Comparison of ENCODE assay signal across 1 cellular context in the genomic region with DNA sequence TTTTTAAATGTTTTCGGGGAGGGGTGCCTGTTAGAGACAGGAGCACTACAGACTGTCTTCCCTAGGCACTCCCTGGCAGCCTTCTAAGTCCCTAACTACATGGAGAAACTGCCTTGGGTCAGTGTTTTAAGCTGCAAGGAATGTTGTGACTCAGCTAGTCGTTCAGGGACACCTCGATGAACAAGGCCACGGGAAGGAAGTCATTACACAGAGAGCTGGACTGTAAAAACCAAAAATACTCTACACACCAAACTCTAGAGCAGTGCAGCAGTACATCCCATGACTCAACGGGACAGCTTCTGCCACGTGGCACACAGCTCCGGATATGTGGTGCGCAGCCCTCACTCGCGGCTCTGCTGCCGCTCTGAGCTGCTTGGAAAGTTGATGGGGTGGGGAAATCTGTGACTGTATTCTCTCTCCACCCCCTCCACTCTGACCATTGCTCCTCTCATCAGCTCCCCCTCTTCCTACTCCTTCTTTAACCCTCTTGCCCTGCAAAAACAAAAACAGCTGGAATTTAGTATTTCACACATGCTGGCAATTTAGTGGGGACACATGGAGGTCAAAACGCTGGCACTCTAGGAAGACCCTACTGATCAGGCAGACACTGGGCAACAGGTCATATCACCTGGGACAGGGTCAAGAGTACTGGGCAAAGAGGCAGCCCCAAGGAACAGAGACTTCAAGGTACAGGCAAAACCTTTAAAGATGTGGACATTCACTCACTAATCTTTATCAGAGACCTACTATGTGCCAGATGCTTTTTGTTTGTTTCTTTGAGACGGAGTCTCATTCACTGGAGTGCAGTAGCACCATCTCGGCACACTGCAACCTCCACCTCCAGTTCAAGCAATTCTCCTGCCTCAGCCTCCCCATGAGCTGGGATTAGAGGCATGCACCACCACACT.
TF ChIP-seq lines count a peak whose summit lies in the region.

No MANE protein-coding gene starts in this region.

TF ChIP-seq in HepG2, 621 proteins besides CTCF, POLR2A, EP300 and RAD21 (continued from another document and continues in another):
- TF ChIP-seq LCORL (IDR thresholded peaks at IDR 0.05) (no peak), LCORL (CRISPR knock-in tag; IDR thresholded peaks at IDR 0.05) (no peak), ZNF446 (CRISPR knock-in tag; IDR thresholded peaks at IDR 0.05) (no peak), ZBTB46 (CRISPR knock-in tag; IDR thresholded peaks at IDR 0.05; ENCODE audit: borderline replicate concordance) (no peak), RCOR2 (CRISPR knock-in tag; IDR thresholded peaks at IDR 0.05) (peak; percentile 48; the same call in 1 of the 2 replicates), ZNF737 (CRISPR knock-in tag; IDR thresholded peaks at IDR 0.05; ENCODE audit: borderline replicate concordance) (no peak), ZNF232 (CRISPR knock-in tag; IDR thresholded peaks at IDR 0.05; ENCODE audit: borderline replicate concordance) (0 out of 2 replicates have a peak, but pooled peaks have one; percentile 47), ZNF570 (CRISPR knock-in tag; IDR thresholded peaks at IDR 0.05; ENCODE audit: borderline replicate concordance) (no peak), TOPORS (CRISPR knock-in tag; IDR thresholded peaks at IDR 0.05) (no peak), GPN1 (CRISPR knock-in tag; IDR thresholded peaks at IDR 0.05; ENCODE audit: borderline replicate concordance) (no peak), ZNF441 (CRISPR knock-in tag; IDR thresholded peaks at IDR 0.05; ENCODE audit: borderline replicate concordance) (no peak; the same call in 1 of the 2 replicates), ZNF468 (CRISPR knock-in tag; IDR thresholded peaks at IDR 0.05) (no peak), SAP130 (CRISPR knock-in tag; IDR thresholded peaks at IDR 0.05; ENCODE audit: low read depth) (peak; percentile 85), ZNF614 (CRISPR knock-in tag; IDR thresholded peaks at IDR 0.05; ENCODE audit: borderline replicate concordance) (peak; percentile 61; the same call in 1 of the 2 replicates), ZNF816 (CRISPR knock-in tag; IDR thresholded peaks at IDR 0.05; ENCODE audit: borderline replicate concordance) (no peak), ZNF333 (CRISPR knock-in tag; IDR thresholded peaks at IDR 0.05; ENCODE audit: borderline replicate concordance) (no peak), ZNF205 (CRISPR knock-in tag; IDR thresholded peaks at IDR 0.05) (0 out of 2 replicates have a peak, but pooled peaks have one; percentile 8), USF2 (IDR thresholded peaks at IDR 0.05; ENCODE audit: low read depth, low read length) (peak; percentile 64; the same call in 1 of the 2 replicates), USF2 (CRISPR knock-in tag; IDR thresholded peaks at IDR 0.05; ENCODE audit: borderline replicate concordance) (peak; percentile 59; the same call in 1 of the 2 replicates), BCL3 (CRISPR knock-in tag; IDR thresholded peaks at IDR 0.05) (0 out of 2 replicates have a peak, but pooled peaks have one; percentile 35), ZBTB1 (CRISPR knock-in tag; IDR thresholded peaks at IDR 0.05; ENCODE audit: borderline replicate concordance) (no peak), ZNF12 (CRISPR knock-in tag; IDR thresholded peaks at IDR 0.05) (no peak; the same call in 1 of the 2 replicates), ZNF24 (IDR thresholded peaks at IDR 0.05) (no peak), THAP8 (CRISPR knock-in tag; IDR thresholded peaks at IDR 0.05; ENCODE audit: borderline replicate concordance) (no peak), ZFP36L1 (CRISPR knock-in tag; IDR thresholded peaks at IDR 0.05) (no peak), IRF2 (CRISPR knock-in tag; IDR thresholded peaks at IDR 0.05) (peak; percentile 14; the same call in 1 of the 2 replicates), AKAP8 (CRISPR knock-in tag; IDR thresholded peaks at IDR 0.05) (peak; percentile 80; the same call in 1 of the 2 replicates), SOX5 (CRISPR knock-in tag; IDR thresholded peaks at IDR 0.05; ENCODE audit: borderline replicate concordance) (peak; percentile 35; the same call in 1 of the 2 replicates), DNMT1 (CRISPR knock-in tag; IDR thresholded peaks at IDR 0.05) (no peak), NR1H2 (CRISPR knock-in tag; IDR thresholded peaks at IDR 0.05; ENCODE audit: borderline replicate concordance, low read depth) (no peak), HOMEZ (CRISPR knock-in tag; IDR thresholded peaks at IDR 0.05; ENCODE audit: low read depth) (peak; percentile 53; the same call in 1 of the 2 replicates), SIX4 (CRISPR knock-in tag; IDR thresholded peaks at IDR 0.05) (no peak), MLX (CRISPR knock-in tag; IDR thresholded peaks at IDR 0.05) (no peak; the same call in none of the 2 replicates), KAT7 (CRISPR knock-in tag; IDR thresholded peaks at IDR 0.05; ENCODE audit: borderline replicate concordance) (no peak)
- TF ChIP-seq, protein P1, sequence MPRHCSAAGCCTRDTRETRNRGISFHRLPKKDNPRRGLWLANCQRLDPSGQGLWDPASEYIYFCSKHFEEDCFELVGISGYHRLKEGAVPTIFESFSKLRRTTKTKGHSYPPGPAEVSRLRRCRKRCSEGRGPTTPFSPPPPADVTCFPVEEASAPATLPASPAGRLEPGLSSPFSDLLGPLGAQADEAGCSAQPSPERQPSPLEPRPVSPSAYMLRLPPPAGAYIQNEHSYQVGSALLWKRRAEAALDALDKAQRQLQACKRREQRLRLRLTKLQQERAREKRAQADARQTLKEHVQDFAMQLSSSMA (CRISPR knock-in tag; IDR thresholded peaks at IDR 0.05), result peak; percentile 75; the same call in 1 of the 2 replicates
- TF ChIP-seq, protein P2, sequence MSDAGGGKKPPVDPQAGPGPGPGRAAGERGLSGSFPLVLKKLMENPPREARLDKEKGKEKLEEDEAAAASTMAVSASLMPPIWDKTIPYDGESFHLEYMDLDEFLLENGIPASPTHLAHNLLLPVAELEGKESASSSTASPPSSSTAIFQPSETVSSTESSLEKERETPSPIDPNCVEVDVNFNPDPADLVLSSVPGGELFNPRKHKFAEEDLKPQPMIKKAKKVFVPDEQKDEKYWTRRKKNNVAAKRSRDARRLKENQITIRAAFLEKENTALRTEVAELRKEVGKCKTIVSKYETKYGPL (CRISPR knock-in tag; IDR thresholded peaks at IDR 0.05), result no peak
- TF ChIP-seq, protein P3, sequence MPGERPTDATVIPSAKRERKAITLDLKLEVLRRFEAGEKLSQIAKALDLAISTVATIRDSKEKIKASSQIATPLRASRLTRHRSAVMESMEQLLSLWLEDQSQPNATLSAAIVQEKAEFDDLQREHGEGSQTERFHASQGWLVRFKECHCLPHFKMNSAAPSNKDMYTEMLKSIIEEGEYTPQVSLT (CRISPR knock-in tag; IDR thresholded peaks at IDR 0.05; ENCODE audit: borderline replicate concordance, low read depth), result 0 out of 2 replicates have a peak, but pooled peaks have one; percentile 22
- TF ChIP-seq, protein P4, sequence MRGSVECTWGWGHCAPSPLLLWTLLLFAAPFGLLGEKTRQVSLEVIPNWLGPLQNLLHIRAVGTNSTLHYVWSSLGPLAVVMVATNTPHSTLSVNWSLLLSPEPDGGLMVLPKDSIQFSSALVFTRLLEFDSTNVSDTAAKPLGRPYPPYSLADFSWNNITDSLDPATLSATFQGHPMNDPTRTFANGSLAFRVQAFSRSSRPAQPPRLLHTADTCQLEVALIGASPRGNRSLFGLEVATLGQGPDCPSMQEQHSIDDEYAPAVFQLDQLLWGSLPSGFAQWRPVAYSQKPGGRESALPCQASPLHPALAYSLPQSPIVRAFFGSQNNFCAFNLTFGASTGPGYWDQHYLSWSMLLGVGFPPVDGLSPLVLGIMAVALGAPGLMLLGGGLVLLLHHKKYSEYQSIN (CRISPR knock-in tag; IDR thresholded peaks at IDR 0.05; ENCODE audit: borderline replicate concordance), result no peak
- TF ChIP-seq, protein P5, sequence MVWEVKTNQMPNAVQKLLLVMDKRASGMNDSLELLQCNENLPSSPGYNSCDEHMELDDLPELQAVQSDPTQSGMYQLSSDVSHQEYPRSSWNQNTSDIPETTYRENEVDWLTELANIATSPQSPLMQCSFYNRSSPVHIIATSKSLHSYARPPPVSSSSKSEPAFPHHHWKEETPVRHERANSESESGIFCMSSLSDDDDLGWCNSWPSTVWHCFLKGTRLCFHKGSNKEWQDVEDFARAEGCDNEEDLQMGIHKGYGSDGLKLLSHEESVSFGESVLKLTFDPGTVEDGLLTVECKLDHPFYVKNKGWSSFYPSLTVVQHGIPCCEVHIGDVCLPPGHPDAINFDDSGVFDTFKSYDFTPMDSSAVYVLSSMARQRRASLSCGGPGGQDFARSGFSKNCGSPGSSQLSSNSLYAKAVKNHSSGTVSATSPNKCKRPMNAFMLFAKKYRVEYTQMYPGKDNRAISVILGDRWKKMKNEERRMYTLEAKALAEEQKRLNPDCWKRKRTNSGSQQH (CRISPR knock-in tag; IDR thresholded peaks at IDR 0.05; ENCODE audit: low read depth), result 0 out of 2 replicates have a peak, but pooled peaks have one; percentile 24
- TF ChIP-seq, protein P6, sequence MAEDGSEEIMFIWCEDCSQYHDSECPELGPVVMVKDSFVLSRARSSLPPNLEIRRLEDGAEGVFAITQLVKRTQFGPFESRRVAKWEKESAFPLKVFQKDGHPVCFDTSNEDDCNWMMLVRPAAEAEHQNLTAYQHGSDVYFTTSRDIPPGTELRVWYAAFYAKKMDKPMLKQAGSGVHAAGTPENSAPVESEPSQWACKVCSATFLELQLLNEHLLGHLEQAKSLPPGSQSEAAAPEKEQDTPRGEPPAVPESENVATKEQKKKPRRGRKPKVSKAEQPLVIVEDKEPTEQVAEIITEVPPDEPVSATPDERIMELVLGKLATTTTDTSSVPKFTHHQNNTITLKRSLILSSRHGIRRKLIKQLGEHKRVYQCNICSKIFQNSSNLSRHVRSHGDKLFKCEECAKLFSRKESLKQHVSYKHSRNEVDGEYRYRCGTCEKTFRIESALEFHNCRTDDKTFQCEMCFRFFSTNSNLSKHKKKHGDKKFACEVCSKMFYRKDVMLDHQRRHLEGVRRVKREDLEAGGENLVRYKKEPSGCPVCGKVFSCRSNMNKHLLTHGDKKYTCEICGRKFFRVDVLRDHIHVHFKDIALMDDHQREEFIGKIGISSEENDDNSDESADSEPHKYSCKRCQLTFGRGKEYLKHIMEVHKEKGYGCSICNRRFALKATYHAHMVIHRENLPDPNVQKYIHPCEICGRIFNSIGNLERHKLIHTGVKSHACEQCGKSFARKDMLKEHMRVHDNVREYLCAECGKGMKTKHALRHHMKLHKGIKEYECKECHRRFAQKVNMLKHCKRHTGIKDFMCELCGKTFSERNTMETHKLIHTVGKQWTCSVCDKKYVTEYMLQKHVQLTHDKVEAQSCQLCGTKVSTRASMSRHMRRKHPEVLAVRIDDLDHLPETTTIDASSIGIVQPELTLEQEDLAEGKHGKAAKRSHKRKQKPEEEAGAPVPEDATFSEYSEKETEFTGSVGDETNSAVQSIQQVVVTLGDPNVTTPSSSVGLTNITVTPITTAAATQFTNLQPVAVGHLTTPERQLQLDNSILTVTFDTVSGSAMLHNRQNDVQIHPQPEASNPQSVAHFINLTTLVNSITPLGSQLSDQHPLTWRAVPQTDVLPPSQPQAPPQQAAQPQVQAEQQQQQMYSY (CRISPR knock-in tag; IDR thresholded peaks at IDR 0.05), result no peak
